ENCODE assay signal across 1 cellular context in genomic region chr16:63702981-63703590, GRCh38.
TF ChIP-seq lines count a peak whose summit lies in the region.

No MANE protein-coding gene starts in this region.

TF ChIP-seq in SK-N-SH treated with all-trans-retinoic acid at 6 μM for 48 hours, 23 proteins besides CTCF, POLR2A, EP300 and RAD21 (continued from another document):
- no peak for TF ChIP-seq PATZ1 (CRISPR knock-in tag; IDR thresholded peaks at IDR 0.05; ENCODE audit: borderline replicate concordance)
